8 cellular contexts compared by ENCODE assay signal in genomic region chr6:30357678-30358339, GRCh38. TPM values are rescaled to one million over a fixed set of nuclear protein-coding genes. Genes with fewer than 3 reads are reported as not detected.
DNase-seq lines count a peak whose midpoint lies in the region; ATAC-seq and TF ChIP-seq lines count a peak whose summit lies in the region.

No MANE protein-coding gene starts in this region.

- peak; percentile 43 to 81 (median 68) for TF ChIP-seq CTCF in heart left ventricle (IDR thresholded peaks at IDR 0.05)
- TF ChIP-seq CTCF in parathyroid adenoma (IDR thresholded peaks at IDR 0.05): peak; percentile 55

- WGBS in heart left ventricle, 4 donors: 2 to 3% (median 2%) methylated on average over 33 to 34 of the region's 34 CpGs

- no peaks in the 10 kb centered on the region for H3K79me2 ChIP-seq in Karpas-422 (ENCODE audit: low read length)
- no peaks in the 10 kb centered on the region for H3K79me2 ChIP-seq in parathyroid adenoma

- H3K9ac ChIP-seq in Karpas-422 (ENCODE audit: low read length): no peak overlapping the region
- peak overlapping the region; percentile 45 for H3K9ac ChIP-seq in adipocyte (ENCODE audit: low read length)
- H3K9ac ChIP-seq in parathyroid adenoma: no peak overlapping the region

- in situ Hi-C loops in SK-MEL-5 (cut with HindIII; ENCODE audit: low pct_unique_long_range_greater_than_20kb, low sequenced_read_pairs): no loop called here

- ATAC-seq in heart left ventricle (peak in 3 of 4 donors; percentile 32 to 72 (median 52)), HG02642 (IDR thresholded peaks at IDR 0.05; ENCODE audit: poor library complexity, unreplicated experiment) (no peak)

- no peaks in the 10 kb centered on the region for H3K9me2 ChIP-seq in Karpas-422 (replicated peaks; ENCODE audit: insufficient read depth, low read length)

- H3K4me3 ChIP-seq in Karpas-422 (ENCODE audit: low read length) (no peak overlapping the region), adipocyte (ENCODE audit: low read length) (peak overlapping the region; percentile 79), heart left ventricle (peak overlapping the region in 10 of 12 donors; percentile 1 to 40 (median 30)), parathyroid adenoma (ENCODE audit: low read depth, low read length) (peak overlapping the region; percentile 33)

- no peak overlapping the region for H2AFZ ChIP-seq in Karpas-422 (ENCODE audit: low read length)
- peak overlapping the region; percentile 49 for H2AFZ ChIP-seq in parathyroid adenoma

- H3K4me2 ChIP-seq in Karpas-422 (ENCODE audit: low read depth, low read length, poor library complexity, severe bottlenecking) (no peak overlapping the region), parathyroid adenoma (ENCODE audit: low read length) (peak overlapping the region; percentile 68)

- no peak for TF ChIP-seq POLR2A in heart left ventricle (IDR thresholded peaks at IDR 0.05)

- intact Hi-C loops in heart left ventricle (cut with DNase I): loop anchor here in 3 of 10 donors (2.0 to 5.0 kb wide), 2 partner anchors 39 kb away; no protein-coding TSS in a partner anchor

- no peaks in the 10 kb centered on the region for H3K27me3 ChIP-seq in Karpas-422 (ENCODE audit: low read length)
- peaks cover 56% of the 10 kb centered on the region for H3K27me3 ChIP-seq in adipocyte (replicated peaks; ENCODE audit: control insufficient read depth, insufficient read depth, low read length)
- H3K27me3 ChIP-seq in heart left ventricle: peaks cover 9 to 79% (median 36%) of the 10 kb centered on the region in 9 donors
- no peaks in the 10 kb centered on the region for H3K27me3 ChIP-seq in parathyroid adenoma (ENCODE audit: control insufficient read depth, insufficient read depth, low read length)

- H3K4me1 ChIP-seq in Karpas-422 (ENCODE audit: low read length) (no peaks in the 10 kb centered on the region), adipocyte (ENCODE audit: control insufficient read depth, insufficient read depth, low read length) (peaks cover 4% of the 10 kb centered on the region), heart left ventricle (peaks cover 0 to 8% (median 0%) of the 10 kb centered on the region in 12 donors), parathyroid adenoma (no peaks in the 10 kb centered on the region)

- H3K36me3 ChIP-seq in Karpas-422 (ENCODE audit: insufficient read depth, low read length) (no peaks in the 10 kb centered on the region), adipocyte (ENCODE audit: control insufficient read depth, insufficient read depth, low read length, severe bottlenecking) (no peaks in the 10 kb centered on the region), heart left ventricle (no peaks in the 10 kb centered on the region), parathyroid adenoma (ENCODE audit: control insufficient read depth, insufficient read depth, low read length) (no peaks in the 10 kb centered on the region)

- H3K9me3 ChIP-seq in Karpas-422 (ENCODE audit: low read length) (no peaks in the 10 kb centered on the region), adipocyte (ENCODE audit: control insufficient read depth, low read length) (peaks cover 7% of the 10 kb centered on the region), heart left ventricle (peaks cover 0 to 7% (median 0%) of the 10 kb centered on the region in 12 donors), parathyroid adenoma (ENCODE audit: control insufficient read depth, low read length) (no peaks in the 10 kb centered on the region)

- H3K27ac ChIP-seq in Karpas-422 (ENCODE audit: low read length) (no peak overlapping the region), heart left ventricle (peak overlapping the region in 1 of 12 donors; percentile 81), parathyroid adenoma (no peak overlapping the region)

- H4K20me1 ChIP-seq in Karpas-422 (ENCODE audit: insufficient read depth, low read depth, low read length): no peaks in the 10 kb centered on the region

- DNase-seq in DMS53 treated with DMSO at 0.1 percent for 48 hours (lab: John Stamatoyannopoulos, UW; ENCODE audit: unreplicated experiment) (peak; percentile 76), Karpas-422 (peak; percentile 77), SK-MEL-5 (ENCODE audit: low read depth, low spot score) (peak; percentile 82), adipocyte (ENCODE audit: low read depth) (peak; percentile 80), heart left ventricle (peak in 2 of 5 donors; percentile 20 to 27), cortex of kidney (lab: John Stamatoyannopoulos, UW) (no peak)

RNA-seq across cellular contexts. Expression of gene RPP21, which starts 12.9 kb away (rescaled TPM):
- 71.3 and 78.2 TPM in 2 replicates for total RNA-seq in Karpas-422 (2014; rRNA removed; shearing (Covaris generic); ENCODE audit: low replicate concordance)
- total RNA-seq in SK-MEL-5 (2014; rRNA removed; shearing (Covaris generic)): 38.9 and 42.7 TPM in 2 replicates
- 53.2 and 96.1 TPM in 2 replicates for polyA plus RNA-seq in SK-MEL-5 (2015; cell fraction: cytosol; rRNA removed)
- 32.1 and 89.1 TPM in 2 replicates for polyA plus RNA-seq in SK-MEL-5 (2015; cell fraction: nucleus; rRNA removed)
- total RNA-seq in heart left ventricle: 10 to 100 TPM; 17.3 to 64.4 (median 24.7) TPM
- 10 to 100 TPM; 84.1 to 88.9 TPM for polyA plus RNA-seq in heart left ventricle

RNA-seq across cellular contexts. Expression of gene TRIM39, which starts 31.1 kb away (rescaled TPM):
- total RNA-seq in Karpas-422 (2014; rRNA removed; shearing (Covaris generic); ENCODE audit: low replicate concordance): 16.2 and 22.1 TPM in 2 replicates
- total RNA-seq in SK-MEL-5 (2014; rRNA removed; shearing (Covaris generic)): 8.2 and 9.1 TPM in 2 replicates
- 6.9 and 7.6 TPM in 2 replicates for polyA plus RNA-seq in SK-MEL-5 (2015; cell fraction: cytosol; rRNA removed)
- 17.2 and 18.5 TPM in 2 replicates for polyA plus RNA-seq in SK-MEL-5 (2015; cell fraction: nucleus; rRNA removed)
- total RNA-seq in heart left ventricle: 10 to 100 TPM in 2 of 9 donors, 1 to 10 TPM in 7; 6.4 to 12.1 (median 8.4) TPM
- 1 to 10 TPM; 5.1 to 9.6 TPM for polyA plus RNA-seq in heart left ventricle
